In genomic region chr4:152795891-152796290, GRCh38 we compare ENCODE assay signal across 23 cellular contexts.
"Had no signal": no experiment of that assay in that cellular context is flagged by ENCODE, and none has a peak within 500 bp of the region (broad histone marks: within the 10 kb centered on the region; RNA-seq: fewer than 3 reads in every experiment).

No MANE protein-coding gene starts in this region.

- H3K4me3 ChIP-seq: K562, SJSA1, SK-N-MC had no signal

- DNase-seq: Kasumi-1, MM.1S, NCI-H1092 treated with DMSO at 0.1 percent for 48 hours, NCI-H1436, NCI-H187, NCI-H2029, NCI-H2081 treated with DMSO at 0.1 percent for 48 hours, NCI-H2171, NCI-H226, NCI-H446, NCI-H510A, NCI-H524 treated with DMSO at 0.1 percent for 48 hours, NCI-H69, NCI-H774, OCI-M1, Right ventricle myocardium superior, RPMI8226, SIG-M5 had no signal

- H3K4me2 ChIP-seq: KMS-11 had no signal

- FAIRE-seq: K562, RCC 7860 had no signal

- ATAC-seq: K562 had no signal

- H3K36me3 ChIP-seq: SJSA1 had no signal

- H3K27ac ChIP-seq: KMS-11, SJSA1, SK-N-MC had no signal

- H3K4me1 ChIP-seq: SJSA1 had no signal

- H3K27me3 ChIP-seq: SJSA1 had no signal

- H3K9ac ChIP-seq: KMS-11 had no signal

- H3K9me3 ChIP-seq: SJSA1 had no signal
